In genomic region chr9:136848393-136849037, GRCh38 we compare ENCODE assay signal across 8 cellular contexts. TPM values are rescaled to one million over a fixed set of nuclear protein-coding genes. Genes with fewer than 3 reads are reported as not detected.
A peak's percentile ranks its signal among the peaks of the same experiment; 100 is the strongest.
DNase-seq lines count a peak whose midpoint lies in the region; ATAC-seq and TF ChIP-seq lines count a peak whose summit lies in the region.

No MANE protein-coding gene starts in this region.

- peaks cover 6% of the 10 kb centered on the region; the same call in 1 of the 2 replicates for H4K20me1 ChIP-seq in DOHH2 (ENCODE audit: control insufficient read depth, insufficient read depth, low read depth, low read length)

- H3K4me1 ChIP-seq in DOHH2 (ENCODE audit: control insufficient read depth, low read length) (peaks cover 18% of the 10 kb centered on the region), right lobe of liver (peaks cover 0 to 31% (median 15%) of the 10 kb centered on the region in 4 donors), stomach smooth muscle (ENCODE audit: control insufficient read depth, insufficient read depth, low read length) (peaks cover 48% of the 10 kb centered on the region)

- H3K9ac ChIP-seq in stomach smooth muscle (ENCODE audit: low read length in 2 of 2), result peak overlapping the region; percentile 64

- intact Hi-C loops in right lobe of liver (cut with DNase I), result loop anchor here in 1 of 2 donors (5.0 kb wide), 1 partner anchor 184 kb away; the partner anchor contains the start of gene FUT7

- TF ChIP-seq POLR2A in right lobe of liver (IDR thresholded peaks at IDR 0.05), result no peak

- no peaks in the 10 kb centered on the region for H3K9me3 ChIP-seq in DOHH2 (ENCODE audit: control insufficient read depth, insufficient read depth, low read length)
- H3K9me3 ChIP-seq in right lobe of liver, result no peaks in the 10 kb centered on the region
- no peaks in the 10 kb centered on the region for H3K9me3 ChIP-seq in stomach smooth muscle (ENCODE audit: control insufficient read depth in 2 of 2, low read length in 2 of 2)

- H3K4me2 ChIP-seq in DOHH2 (ENCODE audit: low read length), result peak overlapping the region; percentile 75

- no peaks in the 10 kb centered on the region; the same call in 1 of the 2 replicates for H3F3A ChIP-seq in DOHH2 (ENCODE audit: control insufficient read depth, insufficient read depth)

- TF ChIP-seq CTCF in DOHH2 (IDR thresholded peaks at IDR 0.05; ENCODE audit: low read depth, low read length, poor library complexity, severe bottlenecking) (no peak), RWPE1 (conservative IDR thresholded peaks at IDR 0.05; ENCODE audit: low read depth) (no peak), right lobe of liver (IDR thresholded peaks at IDR 0.05) (no peak)

- CTCF ChIA-PET in RWPE1 (lab: Yijun Ruan, JAX), result interaction anchor here (0.8 to 2.0 kb wide), 3 partner anchors 18 to 187 kb away, joined by 3 to 9 read pairs (median 5); partner anchors contain the start of gene EDF1

- H3K4me3 ChIP-seq in DOHH2 (ENCODE audit: low read length), result peak overlapping the region; percentile 79
- peak overlapping the region; percentile 61 to 84 (median 65) for H3K4me3 ChIP-seq in right lobe of liver
- H3K4me3 ChIP-seq in stomach smooth muscle (ENCODE audit: low read length in 2 of 2), result peak overlapping the region; percentile 90 to 92

- WGBS in right lobe of liver (ENCODE audit: insufficient coverage, low coverage, low lambda C conversion rate, missing lambda C conversion rate), result 1% methylated on average over 18 of the region's 53 CpGs

- H3K27ac ChIP-seq in DOHH2 (ENCODE audit: low read depth, low read length) (peak overlapping the region; percentile 57), RWPE1 (peak overlapping the region; percentile 98), caudate nucleus (ENCODE audit: low read depth, low read length) (peak overlapping the region; percentile 91), right lobe of liver (peak overlapping the region; percentile 81 to 88 (median 85)), stomach smooth muscle (ENCODE audit: low read length) (no peak overlapping the region)

- H3K36me3 ChIP-seq in DOHH2 (ENCODE audit: control insufficient read depth, low read length) (peaks cover 21% of the 10 kb centered on the region; the same call in 1 of the 2 replicates), right lobe of liver (peaks cover 0 to 4% (median 0%) of the 10 kb centered on the region in 4 donors), stomach smooth muscle (ENCODE audit: control insufficient read depth in 2 of 2, insufficient read depth in 2 of 2, low read length in 2 of 2) (peaks cover 0 to 4% of the 10 kb centered on the region in 2 donors)

- DNase-seq in RWPE1 (ENCODE audit: low spot score), result peak; percentile 69
- peak in 6 of 61 donors; percentile 44 to 77 (median 63) for DNase-seq in caudate nucleus (lab: John Stamatoyannopoulos, UW)
- DNase-seq in right lobe of liver, result peak in 1 of 3 donors; percentile 66
- no peak for DNase-seq in effector CD4-positive, alpha-beta T cell
- DNase-seq in NK-92 (lab: John Stamatoyannopoulos, UW; ENCODE audit: unreplicated experiment), result no peak

- H3K27me3 ChIP-seq in DOHH2 (ENCODE audit: control insufficient read depth, low read length) (no peaks in the 10 kb centered on the region), right lobe of liver (no peaks in the 10 kb centered on the region), stomach smooth muscle (ENCODE audit: control insufficient read depth in 1 of 2, insufficient read depth in 2 of 2, low read length in 2 of 2) (peaks cover 10 to 38% of the 10 kb centered on the region in 2 donors)

- H3K9me2 ChIP-seq in DOHH2 (replicated peaks; ENCODE audit: control insufficient read depth, low read length), result no peaks in the 10 kb centered on the region

- peak; percentile 1 for ATAC-seq in HG03354 (IDR thresholded peaks at IDR 0.05; ENCODE audit: poor library complexity, severe bottlenecking, unreplicated experiment)
- ATAC-seq in right lobe of liver, result peak; percentile 1 to 14 (median 10)

- POLR2A ChIA-PET in RWPE1 (lab: Yijun Ruan, JAX; ENCODE audit: low non-redundant PET), result interaction anchor here (0.6 to 1.0 kb wide), 2 partner anchors 13 to 30 kb away, joined by 4 read pairs; no protein-coding TSS in a partner anchor

- peaks cover 13% of the 10 kb centered on the region for H3K79me2 ChIP-seq in DOHH2 (ENCODE audit: control insufficient read depth, low read length)

RNA-seq across cellular contexts. Expression of gene PHPT1, which starts 0.7 kb away (rescaled TPM):
- total RNA-seq in right lobe of liver, result 10 to 100 TPM; 30.5 to 66.6 (median 49.3) TPM

RNA-seq across cellular contexts. Expression of gene MAMDC4, which starts 3.6 kb away (rescaled TPM):
- 10 to 100 TPM in 4 of 6 experiments, 1 to 10 TPM in 2; 5.7 to 27.9 (median 22.5) TPM for total RNA-seq in right lobe of liver

RNA-seq across cellular contexts. Expression of gene AJM1, which starts 6.2 kb away (rescaled TPM):
- 1 to 10 TPM; 1.7 to 2.8 (median 2.6) TPM for total RNA-seq in right lobe of liver

RNA-seq across cellular contexts. Expression of gene EDF1, which starts 17.6 kb away (rescaled TPM):
- total RNA-seq in right lobe of liver, result 100 to 1,000 TPM; 216 to 486 (median 227) TPM

RNA-seq across cellular contexts. Expression of gene TRAF2, which starts 37.8 kb away (rescaled TPM):
- total RNA-seq in right lobe of liver, result 1 to 10 TPM; 5.8 to 8.8 (median 7.1) TPM
